Comparison of ENCODE assay signal across 23 cellular contexts in the genomic region with DNA sequence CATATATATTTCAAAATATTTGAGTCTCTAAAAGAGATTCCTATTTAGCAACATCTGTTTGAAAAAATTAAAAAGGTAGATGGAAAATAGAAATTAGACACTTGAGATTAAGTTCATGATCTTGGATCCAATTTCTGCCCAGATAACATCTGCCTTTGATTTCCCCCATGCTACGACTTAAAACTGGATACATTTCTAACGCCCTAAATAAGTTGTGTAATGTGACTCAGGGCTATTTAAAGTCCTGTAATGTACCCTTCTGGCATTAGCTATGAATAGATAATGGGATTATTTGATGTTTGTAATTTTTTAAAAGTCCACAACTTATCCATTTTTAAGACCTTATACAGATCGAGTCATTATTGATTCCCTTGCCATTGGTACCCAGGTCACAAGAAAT. TPM values are rescaled to one million over a fixed set of nuclear protein-coding genes. Genes with fewer than 3 reads are reported as not detected.
"Had no signal": no experiment of that assay in that cellular context is flagged by ENCODE, and none has a peak within 500 bp of the region (broad histone marks: within the 10 kb centered on the region; RNA-seq: fewer than 3 reads in every experiment).

No MANE protein-coding gene starts in this region.

- H3K36me3 ChIP-seq: colonic mucosa, neutrophil, ovary, right atrium auricular region, sigmoid colon had no signal

- H3K9me3 Mint-ChIP-seq: endodermal cell; naive thymus-derived CD4-positive, alpha-beta T cell; nephron progenitor cell had no signal

- DNase-seq: colonic mucosa; dermis blood vessel endothelial cell; endodermal cell; erythroblast; foreskin keratinocyte; head of caudate nucleus; kidney; left colon; left ventricle myocardium superior; mesendoderm; naive thymus-derived CD4-positive, alpha-beta T cell; nephron progenitor cell; ovary; sigmoid colon; small intestine; stimulated activated CD4-positive, alpha-beta T cell treated with anti-CD3 and anti-CD28 coated beads, Interleukin-12 subunit alpha, Interleukin-12 subunit beta, amount 100 ng/mL, for 4 hours; stimulated activated naive CD4-positive, alpha-beta T cell treated with Interleukin-2 at 50 U/mL for 16 hours; trophoblast cell had no signal

- H3K4me3 Mint-ChIP-seq: endodermal cell; naive thymus-derived CD4-positive, alpha-beta T cell; nephron progenitor cell had no signal

- H3K4me2 ChIP-seq: hepatocyte had no signal

- ATAC-seq: foreskin keratinocyte; left colon; left ventricle myocardium superior; naive thymus-derived CD4-positive, alpha-beta T cell had no signal

- H3K27me3 ChIP-seq: colonic mucosa, hepatocyte, neutrophil, ovary, right atrium auricular region, sigmoid colon had no signal

- H3K27ac ChIP-seq: colonic mucosa, foreskin keratinocyte, hepatocyte, neutrophil, ovary, right atrium auricular region, sigmoid colon had no signal

- H3K9me3 ChIP-seq: colonic mucosa, neutrophil, ovary, right atrium auricular region, sigmoid colon had no signal

- H3K79me2 ChIP-seq: hepatocyte had no signal

- H3K27ac Mint-ChIP-seq: endodermal cell, nephron progenitor cell had no signal

- H3K36me3 Mint-ChIP-seq: naive thymus-derived CD4-positive, alpha-beta T cell had no signal

- H3K4me3 ChIP-seq: colonic mucosa, hepatocyte, lung, ovary, right atrium auricular region, sigmoid colon had no signal

- H3K4me1 ChIP-seq: colonic mucosa, foreskin keratinocyte, right atrium auricular region, sigmoid colon had no signal

- H2AFZ ChIP-seq: hepatocyte had no signal

RNA-seq across cellular contexts. Expression of gene CFAP43, which starts 23.4 kb away (rescaled TPM):
- total RNA-seq: dermis blood vessel endothelial cell, endothelial cell of umbilical vein, left ventricle myocardium superior had no signal
